Comparison of ENCODE assay signal across 2 cellular contexts in genomic region chr15:68192117-68192516, GRCh38.
A peak's percentile ranks its signal among the peaks of the same experiment; 100 is the strongest.
TF ChIP-seq lines count a peak whose summit lies in the region.

No MANE protein-coding gene starts in this region.

TF ChIP-seq in GM23338, 12 proteins besides CTCF, POLR2A, EP300 and RAD21:
- TF ChIP-seq NANOG (IDR thresholded peaks at IDR 0.05; ENCODE audit: borderline replicate concordance) = no peak
- TF ChIP-seq STAT1 (IDR thresholded peaks at IDR 0.05; ENCODE audit: unreplicated experiment) = no peak
- no peak for TF ChIP-seq CREB1 (CRISPR knock-in tag; IDR thresholded peaks at IDR 0.05; ENCODE audit: low read depth)
- no peak for TF ChIP-seq EZH2phosphoT487 (IDR thresholded peaks at IDR 0.05; ENCODE audit: unreplicated experiment)
- TF ChIP-seq JUNB (IDR thresholded peaks at IDR 0.05; ENCODE audit: unreplicated experiment) = no peak
- TF ChIP-seq, protein P1, sequence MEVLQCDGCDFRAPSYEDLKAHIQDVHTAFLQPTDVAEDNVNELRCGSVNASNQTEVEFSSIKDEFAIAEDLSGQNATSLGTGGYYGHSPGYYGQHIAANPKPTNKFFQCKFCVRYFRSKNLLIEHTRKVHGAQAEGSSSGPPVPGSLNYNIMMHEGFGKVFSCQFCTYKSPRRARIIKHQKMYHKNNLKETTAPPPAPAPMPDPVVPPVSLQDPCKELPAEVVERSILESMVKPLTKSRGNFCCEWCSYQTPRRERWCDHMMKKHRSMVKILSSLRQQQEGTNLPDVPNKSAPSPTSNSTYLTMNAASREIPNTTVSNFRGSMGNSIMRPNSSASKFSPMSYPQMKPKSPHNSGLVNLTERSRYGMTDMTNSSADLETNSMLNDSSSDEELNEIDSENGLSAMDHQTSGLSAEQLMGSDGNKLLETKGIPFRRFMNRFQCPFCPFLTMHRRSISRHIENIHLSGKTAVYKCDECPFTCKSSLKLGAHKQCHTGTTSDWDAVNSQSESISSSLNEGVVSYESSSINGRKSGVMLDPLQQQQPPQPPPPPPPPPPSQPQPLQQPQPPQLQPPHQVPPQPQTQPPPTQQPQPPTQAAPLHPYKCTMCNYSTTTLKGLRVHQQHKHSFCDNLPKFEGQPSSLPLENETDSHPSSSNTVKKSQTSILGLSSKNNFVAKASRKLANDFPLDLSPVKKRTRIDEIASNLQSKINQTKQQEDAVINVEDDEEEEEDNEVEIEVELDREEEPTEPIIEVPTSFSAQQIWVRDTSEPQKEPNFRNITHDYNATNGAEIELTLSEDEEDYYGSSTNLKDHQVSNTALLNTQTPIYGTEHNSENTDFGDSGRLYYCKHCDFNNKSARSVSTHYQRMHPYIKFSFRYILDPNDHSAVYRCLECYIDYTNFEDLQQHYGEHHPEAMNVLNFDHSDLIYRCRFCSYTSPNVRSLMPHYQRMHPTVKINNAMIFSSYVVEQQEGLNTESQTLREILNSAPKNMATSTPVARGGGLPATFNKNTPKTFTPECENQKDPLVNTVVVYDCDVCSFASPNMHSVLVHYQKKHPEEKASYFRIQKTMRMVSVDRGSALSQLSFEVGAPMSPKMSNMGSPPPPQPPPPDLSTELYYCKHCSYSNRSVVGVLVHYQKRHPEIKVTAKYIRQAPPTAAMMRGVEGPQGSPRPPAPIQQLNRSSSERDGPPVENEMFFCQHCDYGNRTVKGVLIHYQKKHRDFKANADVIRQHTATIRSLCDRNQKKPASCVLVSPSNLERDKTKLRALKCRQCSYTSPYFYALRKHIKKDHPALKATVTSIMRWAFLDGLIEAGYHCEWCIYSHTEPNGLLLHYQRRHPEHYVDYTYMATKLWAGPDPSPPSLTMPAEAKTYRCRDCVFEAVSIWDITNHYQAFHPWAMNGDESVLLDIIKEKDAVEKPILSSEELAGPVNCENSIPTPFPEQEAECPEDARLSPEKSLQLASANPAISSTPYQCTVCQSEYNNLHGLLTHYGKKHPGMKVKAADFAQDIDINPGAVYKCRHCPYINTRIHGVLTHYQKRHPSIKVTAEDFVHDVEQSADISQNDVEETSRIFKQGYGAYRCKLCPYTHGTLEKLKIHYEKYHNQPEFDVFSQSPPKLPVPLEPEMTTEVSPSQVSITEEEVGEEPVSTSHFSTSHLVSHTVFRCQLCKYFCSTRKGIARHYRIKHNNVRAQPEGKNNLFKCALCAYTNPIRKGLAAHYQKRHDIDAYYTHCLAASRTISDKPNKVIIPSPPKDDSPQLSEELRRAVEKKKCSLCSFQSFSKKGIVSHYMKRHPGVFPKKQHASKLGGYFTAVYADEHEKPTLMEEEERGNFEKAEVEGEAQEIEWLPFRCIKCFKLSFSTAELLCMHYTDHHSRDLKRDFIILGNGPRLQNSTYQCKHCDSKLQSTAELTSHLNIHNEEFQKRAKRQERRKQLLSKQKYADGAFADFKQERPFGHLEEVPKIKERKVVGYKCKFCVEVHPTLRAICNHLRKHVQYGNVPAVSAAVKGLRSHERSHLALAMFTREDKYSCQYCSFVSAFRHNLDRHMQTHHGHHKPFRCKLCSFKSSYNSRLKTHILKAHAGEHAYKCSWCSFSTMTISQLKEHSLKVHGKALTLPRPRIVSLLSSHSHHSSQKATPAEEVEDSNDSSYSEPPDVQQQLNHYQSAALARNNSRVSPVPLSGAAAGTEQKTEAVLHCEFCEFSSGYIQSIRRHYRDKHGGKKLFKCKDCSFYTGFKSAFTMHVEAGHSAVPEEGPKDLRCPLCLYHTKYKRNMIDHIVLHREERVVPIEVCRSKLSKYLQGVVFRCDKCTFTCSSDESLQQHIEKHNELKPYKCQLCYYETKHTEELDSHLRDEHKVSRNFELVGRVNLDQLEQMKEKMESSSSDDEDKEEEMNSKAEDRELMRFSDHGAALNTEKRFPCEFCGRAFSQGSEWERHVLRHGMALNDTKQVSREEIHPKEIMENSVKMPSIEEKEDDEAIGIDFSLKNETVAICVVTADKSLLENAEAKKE (CRISPR knock-in tag; IDR thresholded peaks at IDR 0.05) = no peak
- no peak for TF ChIP-seq ZNF331 (CRISPR knock-in tag; IDR thresholded peaks at IDR 0.05; ENCODE audit: low read depth)
- TF ChIP-seq, protein P2, sequence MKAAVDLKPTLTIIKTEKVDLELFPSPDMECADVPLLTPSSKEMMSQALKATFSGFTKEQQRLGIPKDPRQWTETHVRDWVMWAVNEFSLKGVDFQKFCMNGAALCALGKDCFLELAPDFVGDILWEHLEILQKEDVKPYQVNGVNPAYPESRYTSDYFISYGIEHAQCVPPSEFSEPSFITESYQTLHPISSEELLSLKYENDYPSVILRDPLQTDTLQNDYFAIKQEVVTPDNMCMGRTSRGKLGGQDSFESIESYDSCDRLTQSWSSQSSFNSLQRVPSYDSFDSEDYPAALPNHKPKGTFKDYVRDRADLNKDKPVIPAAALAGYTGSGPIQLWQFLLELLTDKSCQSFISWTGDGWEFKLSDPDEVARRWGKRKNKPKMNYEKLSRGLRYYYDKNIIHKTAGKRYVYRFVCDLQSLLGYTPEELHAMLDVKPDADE (IDR thresholded peaks at IDR 0.05) = no peak
- TF ChIP-seq POLR2AphosphoS5 (IDR thresholded peaks at IDR 0.05; ENCODE audit: low read depth) = no peak; the same call in 1 of the 2 replicates
- no peak for TF ChIP-seq ZNF114 (CRISPR knock-in tag; IDR thresholded peaks at IDR 0.05)
- TF ChIP-seq, protein P3, sequence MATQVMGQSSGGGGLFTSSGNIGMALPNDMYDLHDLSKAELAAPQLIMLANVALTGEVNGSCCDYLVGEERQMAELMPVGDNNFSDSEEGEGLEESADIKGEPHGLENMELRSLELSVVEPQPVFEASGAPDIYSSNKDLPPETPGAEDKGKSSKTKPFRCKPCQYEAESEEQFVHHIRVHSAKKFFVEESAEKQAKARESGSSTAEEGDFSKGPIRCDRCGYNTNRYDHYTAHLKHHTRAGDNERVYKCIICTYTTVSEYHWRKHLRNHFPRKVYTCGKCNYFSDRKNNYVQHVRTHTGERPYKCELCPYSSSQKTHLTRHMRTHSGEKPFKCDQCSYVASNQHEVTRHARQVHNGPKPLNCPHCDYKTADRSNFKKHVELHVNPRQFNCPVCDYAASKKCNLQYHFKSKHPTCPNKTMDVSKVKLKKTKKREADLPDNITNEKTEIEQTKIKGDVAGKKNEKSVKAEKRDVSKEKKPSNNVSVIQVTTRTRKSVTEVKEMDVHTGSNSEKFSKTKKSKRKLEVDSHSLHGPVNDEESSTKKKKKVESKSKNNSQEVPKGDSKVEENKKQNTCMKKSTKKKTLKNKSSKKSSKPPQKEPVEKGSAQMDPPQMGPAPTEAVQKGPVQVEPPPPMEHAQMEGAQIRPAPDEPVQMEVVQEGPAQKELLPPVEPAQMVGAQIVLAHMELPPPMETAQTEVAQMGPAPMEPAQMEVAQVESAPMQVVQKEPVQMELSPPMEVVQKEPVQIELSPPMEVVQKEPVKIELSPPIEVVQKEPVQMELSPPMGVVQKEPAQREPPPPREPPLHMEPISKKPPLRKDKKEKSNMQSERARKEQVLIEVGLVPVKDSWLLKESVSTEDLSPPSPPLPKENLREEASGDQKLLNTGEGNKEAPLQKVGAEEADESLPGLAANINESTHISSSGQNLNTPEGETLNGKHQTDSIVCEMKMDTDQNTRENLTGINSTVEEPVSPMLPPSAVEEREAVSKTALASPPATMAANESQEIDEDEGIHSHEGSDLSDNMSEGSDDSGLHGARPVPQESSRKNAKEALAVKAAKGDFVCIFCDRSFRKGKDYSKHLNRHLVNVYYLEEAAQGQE (IDR thresholded peaks at IDR 0.05; ENCODE audit: unreplicated experiment) = no peak
- no peak for TF ChIP-seq EZH2 (IDR thresholded peaks at IDR 0.05; ENCODE audit: low read depth, unreplicated experiment)

TF ChIP-seq in K562, 482 proteins besides CTCF, POLR2A, EP300 and RAD21:
- 0 out of 2 replicates have a peak, but pooled peaks have one; percentile 14 for TF ChIP-seq POLR2AphosphoS5 (IDR thresholded peaks at IDR 0.05; ENCODE audit: control insufficient read depth, insufficient read depth, low read depth, low read length)
- no peak for TF ChIP-seq ZNF263 (CRISPR knock-in tag; IDR thresholded peaks at IDR 0.05; ENCODE audit: borderline replicate concordance)
